In genomic region chr5:66769839-66770617, GRCh38 we compare ENCODE assay signal across 8 cellular contexts.
DNase-seq lines count a peak whose midpoint lies in the region; ATAC-seq and TF ChIP-seq lines count a peak whose summit lies in the region.

No MANE protein-coding gene starts in this region.

- H3K4me1 ChIP-seq in mesenchymal stem cell (ENCODE audit: control insufficient read depth, insufficient read depth, low read depth, low read length) = no peaks in the 10 kb centered on the region

- H3K27me3 Mint-ChIP-seq in activated T-cell treated with anti-CD3 and anti-CD28 coated beads, Interleukin-2, amount 50 U/mL, for 72 hours (ENCODE audit: low read depth) = no peaks in the 10 kb centered on the region

- no peak overlapping the region for H3K18ac ChIP-seq in mesenchymal stem cell (ENCODE audit: low read depth in 1 of 2, low read length in 2 of 2)

- H2BK5ac ChIP-seq in mesenchymal stem cell (ENCODE audit: low read depth, low read length, poor library complexity, severe bottlenecking) = no peak overlapping the region

- no peak overlapping the region for H2AFZ ChIP-seq in mesenchymal stem cell (ENCODE audit: low read depth, low read length)

- no peak overlapping the region for H4K91ac ChIP-seq in mesenchymal stem cell (ENCODE audit: low read length)

- H2BK15ac ChIP-seq in mesenchymal stem cell (ENCODE audit: low read depth, poor library complexity, severe bottlenecking) = no peak overlapping the region

- no peak overlapping the region for H3K4ac ChIP-seq in mesenchymal stem cell (ENCODE audit: low read depth in 1 of 2, low read length in 2 of 2)

- no peaks in the 10 kb centered on the region for H3K9me3 Mint-ChIP-seq in activated T-cell treated with anti-CD3 and anti-CD28 coated beads, Interleukin-2, amount 50 U/mL, for 72 hours

- H2BK120ac ChIP-seq in mesenchymal stem cell (ENCODE audit: low read depth, low read length) = no peak overlapping the region

- H2BK12ac ChIP-seq in mesenchymal stem cell (ENCODE audit: low read length in 2 of 2) = no peak overlapping the region

- no peak overlapping the region for H3K4me2 ChIP-seq in mesenchymal stem cell (ENCODE audit: low read length, poor library complexity, severe bottlenecking)

- no peaks in the 10 kb centered on the region for H3K9me3 ChIP-seq in mesenchymal stem cell (ENCODE audit: control insufficient read depth, low read length)

- H3K27ac ChIP-seq in mesenchymal stem cell (ENCODE audit: low read length, poor library complexity, severe bottlenecking) = no peak overlapping the region

- H4K8ac ChIP-seq in mesenchymal stem cell (ENCODE audit: low read length) = no peak overlapping the region

- H3K23ac ChIP-seq in mesenchymal stem cell (ENCODE audit: low read length in 2 of 2) = no peak overlapping the region

- H3K27ac Mint-ChIP-seq in activated T-cell treated with anti-CD3 and anti-CD28 coated beads, Interleukin-2, amount 50 U/mL, for 72 hours = no peak overlapping the region

- WGBS in mesenchymal stem cell = 43% methylated on average over 6 of the region's 8 CpGs

- ATAC-seq in HG02852 (IDR thresholded peaks at IDR 0.05; ENCODE audit: unreplicated experiment) = no peak
- ATAC-seq in activated T-cell treated with anti-CD3 and anti-CD28 coated beads, Interleukin-2, amount 50 U/mL, for 72 hours (replicated peaks in 1 of 2) = no peak
- no peak for ATAC-seq in GM19397 (IDR thresholded peaks at IDR 0.05; ENCODE audit: unreplicated experiment)

- no peak overlapping the region for H2AK5ac ChIP-seq in mesenchymal stem cell (ENCODE audit: low read length, severe bottlenecking)

- DNase-seq in EH (ENCODE audit: low read depth) (peak; percentile 6), Kasumi-1 (lab: John Stamatoyannopoulos, UW) (peak; percentile 18 to 23), astrocyte of the spinal cord (ENCODE audit: low read depth, low spot score) (peak; percentile 5), mesenchymal stem cell (peak; percentile 15), A172 (ENCODE audit: low spot score) (no peak)
- no peak for DNase-seq in activated T-cell treated with anti-CD3 and anti-CD28 coated beads, Interleukin-2, amount 50 U/mL, for 72 hours

- peaks cover 0 to 10% of the 10 kb centered on the region in 2 experiments for H3K27me3 ChIP-seq in mesenchymal stem cell (ENCODE audit: control insufficient read depth in 1 of 2, insufficient read depth in 1 of 2, low read length in 2 of 2)

- peak; percentile 38 for TF ChIP-seq CTCF in astrocyte of the spinal cord (IDR thresholded peaks at IDR 0.05; ENCODE audit: low read depth, low read length)

- in situ Hi-C loops in astrocyte of the spinal cord (cut with HindIII; ENCODE audit: low sequenced_read_pairs) = no loop called here

- no peak overlapping the region for H3K4me3 ChIP-seq in astrocyte of the spinal cord (ENCODE audit: low read depth, low read length)
- no peak overlapping the region for H3K4me3 ChIP-seq in mesenchymal stem cell (ENCODE audit: insufficient read depth in 1 of 2, low read depth in 1 of 2, low read length in 2 of 2)

- no peak overlapping the region for H3K9ac ChIP-seq in mesenchymal stem cell (ENCODE audit: low read length)

- H3K36me3 ChIP-seq in mesenchymal stem cell (ENCODE audit: control insufficient read depth in 1 of 2, insufficient read depth in 2 of 2, low read depth in 1 of 2, low read length in 2 of 2) = no peaks in the 10 kb centered on the region

- no peaks in the 10 kb centered on the region for H3K36me3 Mint-ChIP-seq in activated T-cell treated with anti-CD3 and anti-CD28 coated beads, Interleukin-2, amount 50 U/mL, for 72 hours (ENCODE audit: insufficient read depth in 2 of 2)

- no peaks in the 10 kb centered on the region for H3K4me1 Mint-ChIP-seq in activated T-cell treated with anti-CD3 and anti-CD28 coated beads, Interleukin-2, amount 50 U/mL, for 72 hours (ENCODE audit: low read depth)

- no peak overlapping the region for H3K4me3 Mint-ChIP-seq in activated T-cell treated with anti-CD3 and anti-CD28 coated beads, Interleukin-2, amount 50 U/mL, for 72 hours

- H3K14ac ChIP-seq in mesenchymal stem cell (ENCODE audit: low read length in 2 of 2) = no peak overlapping the region

- no peaks in the 10 kb centered on the region for H3K79me1 ChIP-seq in mesenchymal stem cell (replicated peaks; ENCODE audit: low read length, poor library complexity, severe bottlenecking)

Comparison
In these comparisons a context has a peak if more than half of its experiments do, and no peak if none do; other contexts are left out.
1. DNase-seq: peak in EH (single experiment), Kasumi-1 (2 of 2), astrocyte of the spinal cord (single experiment) and mesenchymal stem cell (single experiment); none in activated T-cell treated with anti-CD3 and anti-CD28 coated beads, Interleukin-2, amount 50 U/mL, for 72 hours (0 of 2) and A172 (single experiment).